Comparison of ENCODE assay signal across 1 cellular context in the genomic region with DNA sequence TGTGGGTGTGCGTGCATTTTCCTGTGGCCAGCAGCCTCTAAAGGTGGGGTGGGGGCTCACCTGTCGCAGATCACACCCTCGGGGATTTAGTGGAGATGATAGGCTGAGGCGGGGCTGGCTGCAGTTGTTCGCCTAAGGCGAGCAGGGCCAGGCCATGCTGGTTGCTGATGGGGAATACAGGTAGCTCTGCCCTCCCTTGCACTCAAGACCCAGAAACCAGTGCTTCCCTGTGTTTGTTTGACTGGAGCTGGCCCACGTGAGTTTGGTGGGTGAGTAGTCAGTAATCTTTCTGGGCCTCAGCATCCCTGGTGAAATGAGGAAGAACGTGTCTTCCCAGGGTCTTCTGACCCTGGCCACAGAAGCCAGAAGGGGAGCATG.
A peak's percentile ranks its signal among the peaks of the same experiment; 100 is the strongest.
TF ChIP-seq lines count a peak whose summit lies in the region.

No MANE protein-coding gene starts in this region.

TF ChIP-seq in HepG2, 621 proteins besides CTCF, POLR2A, EP300 and RAD21:
- TF ChIP-seq AGO2 (optimal IDR thresholded peaks at IDR 0.05; ENCODE audit: low read depth, low read length) (peak; percentile 10), IKZF4 (CRISPR knock-in tag; IDR thresholded peaks at IDR 0.05; ENCODE audit: borderline replicate concordance, low read depth, not compliant biosample characterization) (no peak), ZNF124 (CRISPR knock-in tag; IDR thresholded peaks at IDR 0.05) (no peak), POLR2G (IDR thresholded peaks at IDR 0.05; ENCODE audit: low read depth, low read length) (peak; percentile 33; the same call in 1 of the 2 replicates), SUZ12 (IDR thresholded peaks at IDR 0.05; ENCODE audit: low read depth, low read length) (no peak), ZNF556 (CRISPR knock-in tag; IDR thresholded peaks at IDR 0.05; ENCODE audit: borderline replicate concordance) (no peak), RBM22 (optimal IDR thresholded peaks at IDR 0.05; ENCODE audit: low read length) (peak; percentile 10)
- TF ChIP-seq, protein P1, sequence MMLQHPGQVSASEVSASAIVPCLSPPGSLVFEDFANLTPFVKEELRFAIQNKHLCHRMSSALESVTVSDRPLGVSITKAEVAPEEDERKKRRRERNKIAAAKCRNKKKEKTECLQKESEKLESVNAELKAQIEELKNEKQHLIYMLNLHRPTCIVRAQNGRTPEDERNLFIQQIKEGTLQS (CRISPR knock-in tag; IDR thresholded peaks at IDR 0.05): no peak
- TF ChIP-seq, protein P2, sequence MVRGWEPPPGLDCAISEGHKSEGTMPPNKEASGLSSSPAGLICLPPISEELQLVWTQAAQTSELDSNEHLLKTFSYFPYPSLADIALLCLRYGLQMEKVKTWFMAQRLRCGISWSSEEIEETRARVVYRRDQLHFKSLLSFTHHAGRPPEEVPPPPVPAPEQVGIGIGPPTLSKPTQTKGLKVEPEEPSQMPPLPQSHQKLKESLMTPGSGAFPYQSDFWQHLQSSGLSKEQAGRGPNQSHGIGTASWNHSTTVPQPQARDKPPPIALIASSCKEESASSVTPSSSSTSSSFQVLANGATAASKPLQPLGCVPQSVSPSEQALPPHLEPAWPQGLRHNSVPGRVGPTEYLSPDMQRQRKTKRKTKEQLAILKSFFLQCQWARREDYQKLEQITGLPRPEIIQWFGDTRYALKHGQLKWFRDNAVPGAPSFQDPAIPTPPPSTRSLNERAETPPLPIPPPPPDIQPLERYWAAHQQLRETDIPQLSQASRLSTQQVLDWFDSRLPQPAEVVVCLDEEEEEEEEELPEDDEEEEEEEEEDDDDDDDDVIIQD (CRISPR knock-in tag; IDR thresholded peaks at IDR 0.05; ENCODE audit: low read depth): no peak
TF ChIP-seq in HepG2: peak in this region for 3.
